In genomic region chr3:111923095-111923771, GRCh38 we compare ENCODE assay signal across 16 cellular contexts. TPM values are rescaled to one million over a fixed set of nuclear protein-coding genes. Genes with fewer than 3 reads are reported as not detected.
A peak's percentile ranks its signal among the peaks of the same experiment; 100 is the strongest.
DNase-seq lines count a peak whose midpoint lies in the region; ATAC-seq, FAIRE-seq and TF ChIP-seq lines count a peak whose summit lies in the region.
"Had no signal": no experiment of that assay in that cellular context is flagged by ENCODE, and none has a peak within 500 bp of the region (broad histone marks: within the 10 kb centered on the region; RNA-seq: fewer than 3 reads in every experiment).

No MANE protein-coding gene starts in this region.

- TF ChIP-seq CTCF in left ventricle myocardium inferior (IDR thresholded peaks at IDR 0.05; ENCODE audit: borderline replicate concordance) = no peak
- TF ChIP-seq CTCF in keratinocyte (optimal IDR thresholded peaks at IDR 0.05 in 1 of 3, IDR thresholded peaks at IDR 0.05 in 1 of 3, conservative IDR thresholded peaks at IDR 0.05 in 1 of 3; ENCODE audit: extremely low read depth in 1 of 3, insufficient read depth in 2 of 3, low read length in 3 of 3) = no peak
- TF ChIP-seq CTCF in transverse colon (IDR thresholded peaks at IDR 0.05) = no peak

- no peak overlapping the region for H3K4me3 ChIP-seq in left ventricle myocardium inferior
- H3K4me3 ChIP-seq in SJCRH30 = no peak overlapping the region
- no peak overlapping the region for H3K4me3 ChIP-seq in keratinocyte (ENCODE audit: control insufficient read depth in 2 of 3, extremely low read depth in 1 of 3, insufficient read depth in 2 of 3, low read depth in 1 of 3, low read length in 3 of 3)
- H3K4me3 ChIP-seq in transverse colon = no peak overlapping the region

- TF ChIP-seq EP300 in transverse colon (IDR thresholded peaks at IDR 0.05; ENCODE audit: low read depth) = no peak

- no peak overlapping the region for H2AFZ ChIP-seq in keratinocyte (ENCODE audit: control insufficient read depth, low read length)

- H3K36me3 ChIP-seq in left ventricle myocardium inferior (peaks cover 65% of the 10 kb centered on the region), SJCRH30 (peaks cover 70% of the 10 kb centered on the region), keratinocyte (ENCODE audit: control insufficient read depth in 2 of 2, extremely low read depth in 1 of 2, insufficient read depth in 2 of 2, low read length in 2 of 2) (peaks cover 33 to 73% of the 10 kb centered on the region in 2 experiments), transverse colon (peaks cover 0 to 13% (median 0%) of the 10 kb centered on the region in 4 donors)

- no peaks in the 10 kb centered on the region for H3K27me3 ChIP-seq in left ventricle myocardium inferior (ENCODE audit: low read depth)
- H3K27me3 ChIP-seq in SJCRH30 = no peaks in the 10 kb centered on the region
- no peaks in the 10 kb centered on the region for H3K27me3 ChIP-seq in keratinocyte (ENCODE audit: control insufficient read depth, extremely low read depth, insufficient read depth, low read length)
- no peaks in the 10 kb centered on the region for H3K27me3 ChIP-seq in transverse colon

- H3K9ac ChIP-seq in keratinocyte (ENCODE audit: control insufficient read depth, extremely low read depth, insufficient read depth, low read length) = peak overlapping the region; percentile 24

- peaks cover 72% of the 10 kb centered on the region for H3K4me1 ChIP-seq in left ventricle myocardium inferior
- peaks cover 53% of the 10 kb centered on the region for H3K4me1 ChIP-seq in SJCRH30
- H3K4me1 ChIP-seq in keratinocyte (ENCODE audit: control insufficient read depth, extremely low read depth, insufficient read depth, low read length) = peaks cover 28% of the 10 kb centered on the region
- peaks cover 0 to 16% (median 2%) of the 10 kb centered on the region in 4 donors for H3K4me1 ChIP-seq in transverse colon

- intact Hi-C loops in left ventricle myocardium inferior (cut with micrococcal nuclease) (no loop called here), Right ventricle myocardium inferior (cut with DNase I) (no loop called here), transverse colon (cut with DNase I; ENCODE audit: low total_unique reads) (no loop called here)

- ATAC-seq in Right ventricle myocardium inferior (no peak), GM19463 (IDR thresholded peaks at IDR 0.05; ENCODE audit: unreplicated experiment) (no peak)
- ATAC-seq: CD8-positive, alpha-beta T cell had no signal

- in situ Hi-C loops in transverse colon (cut with MboI; ENCODE audit: low pct_ligation_motif_present in 1 of 4, low pct_unique_long_range_greater_than_20kb in 1 of 4, low sequenced_read_pairs in 3 of 4) = no loop called here

- peak overlapping the region; percentile 45 for H3K4me2 ChIP-seq in keratinocyte (ENCODE audit: control insufficient read depth, extremely low read depth, insufficient read depth, low read depth, low read length)

- H3K79me2 ChIP-seq in keratinocyte (ENCODE audit: control insufficient read depth, insufficient read depth, low read length) = peaks cover 38% of the 10 kb centered on the region

- no peaks in the 10 kb centered on the region for H3K9me3 ChIP-seq in left ventricle myocardium inferior (replicated peaks)
- no peaks in the 10 kb centered on the region for H3K9me3 ChIP-seq in SJCRH30 (replicated peaks)
- H3K9me3 ChIP-seq in keratinocyte (ENCODE audit: control insufficient read depth, low read depth, low read length) = no peaks in the 10 kb centered on the region
- H3K9me3 ChIP-seq in transverse colon = no peaks in the 10 kb centered on the region

- no peaks in the 10 kb centered on the region for H4K20me1 ChIP-seq in keratinocyte (ENCODE audit: control insufficient read depth, extremely low read depth, insufficient read depth, low read length)

- no peaks in the 10 kb centered on the region for H3K9me1 ChIP-seq in keratinocyte (ENCODE audit: control insufficient read depth, extremely low read depth, insufficient read depth, low read length)

- dilution Hi-C loops in keratinocyte (cut with MboI; ENCODE audit: extremely low pct_ligation_motif_present, low sequenced_read_pairs) = no loop called here

- DNase-seq in left ventricle myocardium inferior = no peak
- no peak for DNase-seq in Right ventricle myocardium inferior (ENCODE audit: missing footprints)
- DNase-seq in SJCRH30 = peak in 1 of 2 experiments; percentile 39
- no peak for DNase-seq in keratinocyte (ENCODE audit: low read depth, low spot score)
- DNase-seq in transverse colon = no peak
- no peak for DNase-seq in NCI-H510A (lab: John Stamatoyannopoulos, UW)
- no peak for DNase-seq in OCI-M1 (lab: John Stamatoyannopoulos, UW)
- DNase-seq: activated CD4-positive, alpha-beta T cell treated with anti-CD3 and anti-CD28 coated beads for 4 hours; CD8-positive, alpha-beta T cell; H9; KBM-7; NCI-H1105; NCI-H2171; SIG-M5; T1000 had no signal

- 16 to 45% methylated on average over 2 of the region's 2 CpGs for WGBS in transverse colon (ENCODE audit: low coverage in 1 of 2), 2 donors

- no peak for TF ChIP-seq POLR2A in transverse colon (IDR thresholded peaks at IDR 0.05)

- FAIRE-seq in keratinocyte (lab: Jason Lieb, UNC) = peak; percentile 73

- H3K27ac ChIP-seq in left ventricle myocardium inferior (replicated peaks) (peak overlapping the region; percentile 70), SJCRH30 (peak overlapping the region; percentile 56), keratinocyte (ENCODE audit: control insufficient read depth, insufficient read depth, low read length) (peak overlapping the region; percentile 93), transverse colon (peak overlapping the region; percentile 37 to 46 (median 42))

RNA-seq across cellular contexts. Expression of gene ABHD10, which starts 55.6 kb away (rescaled TPM):
- total RNA-seq in left ventricle myocardium inferior (62.7 TPM), Right ventricle myocardium inferior (51.7 TPM), transverse colon (10 to 100 TPM in 2 of 4 donors, 1 to 10 TPM in 2; 2.2 to 23.3 (median 9.3) TPM)
- 37.4 and 48.7 TPM in 2 replicates for total RNA-seq in SJCRH30 (2014; rRNA removed; shearing (Covaris generic))
- 12.0 to 22.2 TPM (median 13.2 TPM) in 3 replicates for polyA plus RNA-seq in keratinocyte
- polyA plus RNA-seq in keratinocyte (2011; ENCODE audit: low read depth) = 3.9 TPM
- 6.9 and 15.9 TPM in 2 replicates for polyA plus RNA-seq in keratinocyte (2011; cell fraction: cytosol; rRNA removed)
- polyA plus RNA-seq in keratinocyte (2011; cell fraction: nucleus; rRNA removed) = 12.9 and 17.7 TPM in 2 replicates
- 7.6 and 11.3 TPM in 2 replicates for polyA plus RNA-seq in keratinocyte (2012; ENCODE audit: low replicate concordance)
- polyA minus RNA-seq in keratinocyte = 1.7 to 17.9 TPM (median 8.0 TPM) in 3 replicates
- 16.1 TPM for polyA minus RNA-seq in keratinocyte (2011; cell fraction: cytosol; rRNA and poly(A)+ RNA removed)
- 10.8 and 40.9 TPM in 2 replicates for polyA minus RNA-seq in keratinocyte (2011; cell fraction: nucleus; rRNA and poly(A)+ RNA removed)

Comparison
In these comparisons a context has a peak if more than half of its experiments do, and no peak if none do; other contexts are left out.
1. H3K27ac ChIP-seq: peak in every context shown above with its lines; median percentile 93 in keratinocyte; 70 in left ventricle myocardium inferior; 56 in SJCRH30; 42 in transverse colon.